Comparison of ENCODE assay signal across 21 cellular contexts in the genomic region with DNA sequence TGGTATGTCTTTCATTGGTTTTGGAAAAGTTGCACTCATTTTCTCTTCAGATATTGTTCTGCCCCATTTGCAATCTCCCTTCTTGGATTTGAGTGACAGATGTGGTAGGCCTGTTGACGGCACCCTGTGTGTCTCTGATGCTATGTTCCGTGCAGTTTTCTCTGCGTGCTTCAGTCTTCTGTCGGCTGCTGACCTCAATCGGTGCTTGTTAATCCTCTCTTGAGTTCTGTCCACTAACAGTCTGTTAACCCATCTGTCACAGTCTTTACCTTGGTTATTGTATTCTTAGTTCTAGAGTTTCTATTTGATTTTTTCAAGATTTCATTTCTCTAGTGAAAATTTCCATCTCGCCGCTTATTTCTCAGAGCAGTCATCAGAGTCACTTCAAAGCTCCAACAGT. TPM values are rescaled to one million over a fixed set of nuclear protein-coding genes. Genes with fewer than 3 reads are reported as not detected.
DNase-seq lines count a peak whose midpoint lies in the region; ATAC-seq and TF ChIP-seq lines count a peak whose summit lies in the region.
"Had no signal": no experiment of that assay in that cellular context is flagged by ENCODE, and none has a peak within 500 bp of the region (broad histone marks: within the 10 kb centered on the region; RNA-seq: fewer than 3 reads in every experiment).

No MANE protein-coding gene starts in this region.

- H3K36me3 Mint-ChIP-seq in activated T-cell treated with anti-CD3 and anti-CD28 coated beads, Interleukin-2, amount 50 U/mL, for 72 hours (ENCODE audit: insufficient read depth in 2 of 2) = no peaks in the 10 kb centered on the region
- H3K36me3 Mint-ChIP-seq: CD8-positive, alpha-beta T cell had no signal

- H3K27ac Mint-ChIP-seq in activated T-cell treated with anti-CD3 and anti-CD28 coated beads, Interleukin-2, amount 50 U/mL, for 72 hours = no peak overlapping the region
- H3K27ac Mint-ChIP-seq: CD8-positive, alpha-beta T cell; HFFc6 had no signal

- peaks cover 30% of the 10 kb centered on the region for H3K4me1 ChIP-seq in BLaER1
- peaks cover 32% of the 10 kb centered on the region for H3K4me1 ChIP-seq in OCI-LY3 (ENCODE audit: low read length)
- H3K4me1 ChIP-seq: A549 had no signal

- H3K27me3 ChIP-seq in BLaER1 (no peaks in the 10 kb centered on the region), OCI-LY3 (ENCODE audit: low read depth, low read length) (peaks cover 22% of the 10 kb centered on the region; the same call in 1 of the 2 replicates)

- H3K27me3 Mint-ChIP-seq in activated T-cell treated with anti-CD3 and anti-CD28 coated beads, Interleukin-2, amount 50 U/mL, for 72 hours (ENCODE audit: low read depth) = peaks cover 28% of the 10 kb centered on the region

- H3K27ac ChIP-seq in BLaER1 (no peak overlapping the region), OCI-LY3 (ENCODE audit: low read length) (no peak overlapping the region)
- H3K27ac ChIP-seq: 22Rv1, A549 had no signal

- H2AFZ ChIP-seq in OCI-LY3 (ENCODE audit: low read depth, low read length) = no peak overlapping the region; the same call in 1 of the 2 replicates

- H3K9ac ChIP-seq in BLaER1 = no peak overlapping the region
- H3K9ac ChIP-seq in OCI-LY3 (ENCODE audit: low read length) = no peak overlapping the region

- H3K36me3 ChIP-seq in BLaER1 (no peaks in the 10 kb centered on the region), OCI-LY3 (replicated peaks; ENCODE audit: low read depth, low read length) (peaks cover 7% of the 10 kb centered on the region)

- ATAC-seq in GM19455 (IDR thresholded peaks at IDR 0.05; ENCODE audit: unreplicated experiment) (no peak), HG02571 (IDR thresholded peaks at IDR 0.05; ENCODE audit: unreplicated experiment) (no peak)
- no peak for ATAC-seq in activated T-cell treated with anti-CD3 and anti-CD28 coated beads, Interleukin-2, amount 50 U/mL, for 72 hours (replicated peaks in 1 of 2)
- ATAC-seq: A549; CD8-positive, alpha-beta T cell; HCT116 had no signal

- peak overlapping the region; percentile 60 for H3K4me2 ChIP-seq in BLaER1
- peak overlapping the region; percentile 49 for H3K4me2 ChIP-seq in OCI-LY3 (ENCODE audit: low read length)
- H3K4me2 ChIP-seq: A549 had no signal

- no peaks in the 10 kb centered on the region for H3K79me2 ChIP-seq in OCI-LY3 (ENCODE audit: low read length)

- H3K9me3 ChIP-seq in BLaER1 = peaks cover 12% of the 10 kb centered on the region; the same call in 1 of the 2 replicates
- H3K9me3 ChIP-seq in OCI-LY3 (ENCODE audit: insufficient read depth, low read length) = peaks cover 23% of the 10 kb centered on the region; the same call in 1 of the 2 replicates

- H3K4me3 Mint-ChIP-seq in activated T-cell treated with anti-CD3 and anti-CD28 coated beads, Interleukin-2, amount 50 U/mL, for 72 hours = no peak overlapping the region
- H3K4me3 Mint-ChIP-seq: CD8-positive, alpha-beta T cell; HFFc6 had no signal

- no peaks in the 10 kb centered on the region for H4K20me1 ChIP-seq in BLaER1
- no peaks in the 10 kb centered on the region for H4K20me1 ChIP-seq in OCI-LY3 (ENCODE audit: insufficient read depth, low read length)

- DNase-seq in NCI-H524 treated with DMSO at 0.1 percent for 48 hours (lab: John Stamatoyannopoulos, UW) (peak; percentile 86), cerebellar cortex (ENCODE audit: low spot score) (peak; percentile 68), NCI-H446 (lab: John Stamatoyannopoulos, UW) (no peak)
- no peak for DNase-seq in activated T-cell treated with anti-CD3 and anti-CD28 coated beads, Interleukin-2, amount 50 U/mL, for 72 hours
- DNase-seq: AML-193; CD8-positive, alpha-beta T cell; DMS 273 treated with DMSO at 0.1 percent for 48 hours; DMS53; DND-41; EL; GOT3; H7; HFFc6; IMR-90 had no signal

- TF ChIP-seq CTCF in OCI-LY3 (IDR thresholded peaks at IDR 0.05; ENCODE audit: low read depth, low read length) = no peak

- no peaks in the 10 kb centered on the region for H3K9me3 Mint-ChIP-seq in activated T-cell treated with anti-CD3 and anti-CD28 coated beads, Interleukin-2, amount 50 U/mL, for 72 hours
- H3K9me3 Mint-ChIP-seq: CD8-positive, alpha-beta T cell; HFFc6 had no signal

- no peak overlapping the region for H3K4me3 ChIP-seq in BLaER1
- peak overlapping the region; percentile 36; the same call in 1 of the 2 replicates for H3K4me3 ChIP-seq in OCI-LY3 (ENCODE audit: low read length)
- H3K4me3 ChIP-seq: A549 had no signal

- no peaks in the 10 kb centered on the region for H3K4me1 Mint-ChIP-seq in activated T-cell treated with anti-CD3 and anti-CD28 coated beads, Interleukin-2, amount 50 U/mL, for 72 hours (ENCODE audit: low read depth)

RNA-seq across cellular contexts. Expression of gene PLD4, which starts 20.7 kb away (rescaled TPM):
- under 1 TPM in 1 of 2 donors, not detected in 1; 0.30 TPM for total RNA-seq in activated T-cell treated with anti-CD3 and anti-CD28 coated beads, Interleukin-2, amount 50 U/mL, for 72 hours
- total RNA-seq: H7, IMR-90 had no signal

RNA-seq across cellular contexts. Expression of gene CEP170B, which starts 38.9 kb away (rescaled TPM):
- total RNA-seq in activated T-cell treated with anti-CD3 and anti-CD28 coated beads, Interleukin-2, amount 50 U/mL, for 72 hours = 1 to 10 TPM; 6.1 to 7.9 TPM

Comparison
In these comparisons a context has a peak if more than half of its experiments do, and no peak if none do; other contexts are left out.
1. DNase-seq: peak in NCI-H524 treated with DMSO at 0.1 percent for 48 hours (single experiment) and cerebellar cortex (single experiment); none in NCI-H446 (0 of 2) and activated T-cell treated with anti-CD3 and anti-CD28 coated beads, Interleukin-2, amount 50 U/mL, for 72 hours (0 of 2).